ENCODE assay signal across 15 cellular contexts in the genomic region with DNA sequence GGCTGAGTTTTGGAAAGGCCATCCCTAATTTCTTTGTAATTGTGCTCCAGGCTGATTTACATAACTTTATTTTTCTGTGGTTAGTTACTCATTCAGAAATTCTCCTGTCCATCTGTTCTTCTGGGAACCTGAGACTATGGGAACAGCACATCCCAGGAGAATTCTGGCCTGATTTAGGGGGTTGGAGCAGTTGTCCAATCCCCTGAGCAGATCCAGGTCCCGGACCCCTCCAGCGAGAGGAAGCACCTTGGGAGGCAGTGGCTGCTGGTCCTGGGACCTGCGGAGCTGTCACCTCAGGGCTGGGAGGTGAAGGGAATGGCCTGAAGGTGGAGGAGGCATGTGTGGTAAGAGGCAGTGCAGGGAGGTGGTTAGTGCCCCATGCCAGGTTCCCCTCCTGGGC. TPM values are rescaled to one million over a fixed set of nuclear protein-coding genes. Genes with fewer than 3 reads are reported as not detected.
A peak's percentile ranks its signal among the peaks of the same experiment; 100 is the strongest.
DNase-seq lines count a peak whose midpoint lies in the region; ATAC-seq and TF ChIP-seq lines count a peak whose summit lies in the region.
"Had no signal": no experiment of that assay in that cellular context is flagged by ENCODE, and none has a peak within 500 bp of the region (broad histone marks: within the 10 kb centered on the region; RNA-seq: fewer than 3 reads in every experiment).

No MANE protein-coding gene starts in this region.

- no peaks in the 10 kb centered on the region for H3K9me3 Mint-ChIP-seq in mesothelial cell of epicardium
- H3K9me3 Mint-ChIP-seq: activated T-cell treated with anti-CD3 and anti-CD28 coated beads, Interleukin-2, amount 50 U/mL, for 4 hours; GM23338 had no signal

- peaks cover 32% of the 10 kb centered on the region for H3K4me1 Mint-ChIP-seq in mesothelial cell of epicardium
- H3K4me1 Mint-ChIP-seq: CD14-positive monocyte had no signal

- TF ChIP-seq CTCF in AG04450 (IDR thresholded peaks at IDR 0.05; ENCODE audit: low read depth, low read length): no peak
- no peak for TF ChIP-seq CTCF in mesothelial cell of epicardium (IDR thresholded peaks at IDR 0.05; ENCODE audit: unreplicated experiment)

- peaks cover 4 to 7% of the 10 kb centered on the region in 2 donors for H3K4me1 ChIP-seq in duodenal mucosa (ENCODE audit: control insufficient read depth in 1 of 2, insufficient read depth in 2 of 2, low read length in 2 of 2)

- POLR2A ChIA-PET in AG04450 (lab: Yijun Ruan, JAX): interaction anchor here (0.7 to 1.4 kb wide), 2 partner anchors 14 to 51 kb away, joined by 3 read pairs; no protein-coding TSS in a partner anchor

- H3K9me3 ChIP-seq in AG04450 (ENCODE audit: control insufficient read depth, insufficient read depth, low read length): no peaks in the 10 kb centered on the region
- no peaks in the 10 kb centered on the region for H3K9me3 ChIP-seq in duodenal mucosa (ENCODE audit: control insufficient read depth in 1 of 2, low read length in 2 of 2)

- DNase-seq in AG04450 (ENCODE audit: low read depth, low spot score) (peak; percentile 80), M059J (ENCODE audit: low read depth) (peak; percentile 97), mesothelial cell of epicardium (ENCODE audit: low spot score in 2 of 2, unreplicated experiment in 2 of 2) (no peak), NCI-H1930 (lab: John Stamatoyannopoulos, UW) (no peak), medulla oblongata (ENCODE audit: extremely low spot score) (no peak), NCI-H345 treated with DMSO at 0.1 percent for 48 hours (lab: John Stamatoyannopoulos, UW; ENCODE audit: unreplicated experiment) (no peak)
- DNase-seq: activated T-cell treated with anti-CD3 and anti-CD28 coated beads, Interleukin-2, amount 50 U/mL, for 4 hours; dorsolateral prefrontal cortex; NCI-H2081; stimulated activated CD4-positive, alpha-beta T cell treated with anti-CD3 and anti-CD28 coated beads, Interleukin-4, amount 100 ng/mL, for 4 hours had no signal

- CTCF ChIA-PET in AG04450 (lab: Charles Lee): interaction anchor here (1.3 to 3.8 kb wide), 4 partner anchors 18 to 157 kb away, joined by 3 to 19 read pairs (median 6); no protein-coding TSS in a partner anchor

- H3K4me3 Mint-ChIP-seq in mesothelial cell of epicardium: no peak overlapping the region
- H3K4me3 Mint-ChIP-seq: activated T-cell treated with anti-CD3 and anti-CD28 coated beads, Interleukin-2, amount 50 U/mL, for 4 hours; GM23338 had no signal

- H3K27ac ChIP-seq in AG04450 (ENCODE audit: low read depth, low read length): peak overlapping the region; percentile 96
- H3K27ac ChIP-seq in duodenal mucosa (ENCODE audit: low read depth, low read length): peak overlapping the region; percentile 30

- H3K27ac Mint-ChIP-seq in mesothelial cell of epicardium: peak overlapping the region; percentile 70
- H3K27ac Mint-ChIP-seq: GM23338 had no signal

- peak overlapping the region; percentile 31; the same call in 1 of the 2 replicates for H3K4me3 ChIP-seq in AG04450 (ENCODE audit: low read depth, low read length)
- no peak overlapping the region for H3K4me3 ChIP-seq in duodenal mucosa (ENCODE audit: low read depth in 1 of 2, low read length in 2 of 2)
- H3K4me3 ChIP-seq: dorsolateral prefrontal cortex, GM23338 had no signal

- ATAC-seq in HG03159 (IDR thresholded peaks at IDR 0.05; ENCODE audit: unreplicated experiment): no peak
- ATAC-seq: activated T-cell treated with anti-CD3 and anti-CD28 coated beads, Interleukin-2, amount 50 U/mL, for 4 hours; GM23338 had no signal

- no peak overlapping the region for H3K9ac ChIP-seq in duodenal mucosa (ENCODE audit: low read depth in 1 of 2, low read length in 2 of 2)

- H3K27me3 Mint-ChIP-seq in mesothelial cell of epicardium (ENCODE audit: low read depth): no peaks in the 10 kb centered on the region

- no peaks in the 10 kb centered on the region for H3K36me3 ChIP-seq in duodenal mucosa (ENCODE audit: control insufficient read depth in 1 of 2, insufficient read depth in 2 of 2, low read length in 2 of 2)

- H3K36me3 Mint-ChIP-seq in mesothelial cell of epicardium: no peaks in the 10 kb centered on the region
- H3K36me3 Mint-ChIP-seq: CD14-positive monocyte had no signal

- H3K27me3 ChIP-seq in AG04450 (ENCODE audit: control insufficient read depth, insufficient read depth, low read length) (no peaks in the 10 kb centered on the region), duodenal mucosa (ENCODE audit: control insufficient read depth in 1 of 2, insufficient read depth in 2 of 2, low read length in 2 of 2) (no peaks in the 10 kb centered on the region)

RNA-seq across cellular contexts. Expression of a gene that starts 40.4 kb away (rescaled TPM):
- 68.0 and 72.7 TPM in 2 replicates for polyA plus RNA-seq in AG04450 (2011; rRNA removed)
- 41.5 and 49.7 TPM in 2 replicates for polyA minus RNA-seq in AG04450 (2011; rRNA and poly(A)+ RNA removed)
- 15.3 and 17.1 TPM in 2 replicates for total RNA-seq in M059J (2014; rRNA removed; shearing (Covaris generic))
- 46.7 to 49.4 TPM (median 48.8 TPM) in 3 replicates for total RNA-seq in mesothelial cell of epicardium
- total RNA-seq: T-helper 1 cell treated with Interleukin-12 subunit alpha and Interleukin-12 subunit beta and Interleukin-4 antibody, amounts not matched to agents 30 ng/mL and 1 ng/mL, for 36 hours had no signal

Comparison
In these comparisons a context has a peak if more than half of its experiments do, and no peak if none do; other contexts are left out.
1. DNase-seq: peak in AG04450 (single experiment) and M059J (single experiment); none in mesothelial cell of epicardium (0 of 2), NCI-H1930 (0 of 2), medulla oblongata (single experiment) and NCI-H345 treated with DMSO at 0.1 percent for 48 hours (single experiment).